In the genomic region with DNA sequence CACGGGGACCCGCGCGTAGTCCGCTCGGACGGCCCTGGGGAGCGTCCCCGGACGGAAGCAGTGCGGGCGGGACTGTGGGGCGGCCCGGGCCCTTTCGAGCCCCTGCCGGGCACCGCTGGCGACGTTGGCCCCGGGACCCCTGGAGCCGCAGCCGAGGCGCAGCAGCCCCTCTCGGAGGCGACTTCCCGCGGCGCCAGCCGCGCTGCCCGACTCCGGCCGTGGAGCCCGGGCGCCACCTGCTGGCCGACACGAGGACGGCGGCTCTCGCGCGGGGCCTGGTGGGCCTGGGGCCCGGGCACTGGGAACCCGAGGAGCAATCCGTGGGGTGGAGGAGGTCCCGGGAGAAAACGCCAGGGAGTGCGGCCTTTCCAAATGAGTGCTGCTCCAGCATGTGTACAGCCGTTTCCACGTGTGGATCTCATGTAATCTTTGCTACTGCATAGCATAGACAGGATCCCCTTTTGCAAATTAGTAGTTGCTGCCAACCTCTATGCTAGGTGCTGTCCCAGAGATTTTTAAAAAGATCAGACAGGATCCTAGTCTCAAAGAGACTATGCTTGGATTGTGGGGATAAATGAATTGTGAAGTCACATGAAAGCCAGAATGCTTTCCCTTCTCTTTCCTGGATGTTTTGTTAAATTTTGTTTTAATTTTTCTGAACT, we compare ENCODE assay signal across 1 cellular context.
TF ChIP-seq lines count a peak whose summit lies in the region.

No MANE protein-coding gene starts in this region.

TF ChIP-seq in SK-N-SH, 30 proteins besides CTCF, POLR2A, EP300 and RAD21 (continued from another document):
- TF ChIP-seq RCOR1 (IDR thresholded peaks at IDR 0.05; ENCODE audit: low read length) (peak; percentile 70; the same call in 1 of the 2 replicates), SMC3 (IDR thresholded peaks at IDR 0.05; ENCODE audit: low read depth, low read length) (peak; percentile 98), FOSL2 (IDR thresholded peaks at IDR 0.05; ENCODE audit: borderline replicate concordance, low read depth) (no peak)
